13 cellular contexts compared by ENCODE assay signal in the genomic region with DNA sequence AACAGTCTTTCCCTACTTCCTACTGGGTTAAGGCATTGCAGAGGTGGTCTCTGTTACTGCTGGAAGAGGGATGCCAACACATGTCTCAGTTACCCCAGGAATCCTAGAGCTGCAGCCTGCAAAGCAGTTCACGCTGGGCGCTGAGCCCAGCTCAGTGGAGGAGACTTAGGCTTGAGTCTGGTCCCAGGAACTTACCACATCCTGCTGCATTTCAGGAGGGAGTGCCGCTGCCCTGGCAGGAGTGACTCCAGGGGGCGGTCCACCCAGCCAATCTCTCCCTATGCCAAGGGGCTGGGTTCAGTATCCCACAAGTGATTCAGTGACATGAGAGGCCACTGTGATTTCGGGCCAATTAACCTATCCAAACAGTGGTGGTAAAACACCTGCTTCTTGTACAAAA. TPM values are rescaled to one million over a fixed set of nuclear protein-coding genes. Genes with fewer than 3 reads are reported as not detected.
DNase-seq lines count a peak whose midpoint lies in the region; FAIRE-seq and TF ChIP-seq lines count a peak whose summit lies in the region.
"Had no signal": no experiment of that assay in that cellular context is flagged by ENCODE, and none has a peak within 500 bp of the region (broad histone marks: within the 10 kb centered on the region; RNA-seq: fewer than 3 reads in every experiment).

No MANE protein-coding gene starts in this region.

- in situ Hi-C loops in ACHN (cut with HindIII; ENCODE audit: low pct_ligation_motif_present, low pct_unique_long_range_greater_than_20kb, low sequenced_read_pairs), result no loop called here

- FAIRE-seq in H54 (lab: Jason Lieb, UNC), result peak; percentile 86
- FAIRE-seq: islet of Langerhans had no signal

- peak; percentile 45 for DNase-seq in ACHN
- DNase-seq in H54 (ENCODE audit: insufficient read length, low spot score), result peak; percentile 97
- peak; percentile 49 for DNase-seq in SW480 (ENCODE audit: low spot score)
- peak; percentile 56 for DNase-seq in hepatic stellate cell (ENCODE audit: low spot score)
- DNase-seq in NCI-H1417 treated with DMSO at 0.1 percent for 48 hours (lab: John Stamatoyannopoulos, UW), result no peak
- DNase-seq in NCI-H2227 treated with DMSO at 0.1 percent for 48 hours (lab: John Stamatoyannopoulos, UW), result no peak
- no peak for DNase-seq in mesenteric fat pad (ENCODE audit: low spot score)
- DNase-seq in activated CD4-positive, alpha-beta T cell treated with anti-CD3 and anti-CD28 coated beads for 4 hours, result no peak
- DNase-seq: anterior cingulate cortex, erythroblast, T-helper 9 cell had no signal

- no peak for TF ChIP-seq POLR2A in H54 (IDR thresholded peaks at IDR 0.05; ENCODE audit: low read depth, low read length)

RNA-seq across cellular contexts. Expression of a gene that starts 7.6 kb away (rescaled TPM):
- total RNA-seq in mesenteric fat pad, result not detected
- total RNA-seq: neural crest cell had no signal

RNA-seq across cellular contexts. Expression of a gene that starts 8.0 kb away (rescaled TPM):
- total RNA-seq in mesenteric fat pad, result 21.3 TPM

RNA-seq across cellular contexts. Expression of a gene that starts 11.6 kb away (rescaled TPM):
- 8.6 TPM for total RNA-seq in mesenteric fat pad

RNA-seq across cellular contexts. Expression of a gene that starts 16.7 kb away (rescaled TPM):
- total RNA-seq in mesenteric fat pad, result 0.19 TPM
- total RNA-seq: neural crest cell had no signal

RNA-seq across cellular contexts. Expression of a gene that starts 55.0 kb away (rescaled TPM):
- 28.1 TPM for total RNA-seq in mesenteric fat pad

Comparison
In these comparisons a context has a peak if more than half of its experiments do, and no peak if none do; other contexts are left out.
1. DNase-seq: peak in ACHN (single experiment), H54 (single experiment), SW480 (single experiment) and hepatic stellate cell (single experiment); none in NCI-H1417 treated with DMSO at 0.1 percent for 48 hours (single experiment), NCI-H2227 treated with DMSO at 0.1 percent for 48 hours (single experiment), mesenteric fat pad (single experiment) and activated CD4-positive, alpha-beta T cell treated with anti-CD3 and anti-CD28 coated beads for 4 hours (0 of 2).